1 cellular context compared by ENCODE assay signal in genomic region chr9:98040212-98040611, GRCh38.
TF ChIP-seq lines count a peak whose summit lies in the region.

No MANE protein-coding gene starts in this region.

TF ChIP-seq in GM12878, 131 proteins besides CTCF, POLR2A, EP300 and RAD21:
- TF ChIP-seq YY1 (IDR thresholded peaks at IDR 0.05; ENCODE audit: low read depth, low read length), result no peak
- no peak for TF ChIP-seq SMAD5 (IDR thresholded peaks at IDR 0.05; ENCODE audit: low read depth)
- TF ChIP-seq MLLT1 (IDR thresholded peaks at IDR 0.05), result no peak
- no peak for TF ChIP-seq ATF2 (IDR thresholded peaks at IDR 0.05; ENCODE audit: low read length)
- no peak for TF ChIP-seq ZZZ3 (IDR thresholded peaks at IDR 0.05; ENCODE audit: control insufficient read depth, insufficient read length, low read depth)
- TF ChIP-seq ZSCAN29 (IDR thresholded peaks at IDR 0.05), result no peak
- no peak for TF ChIP-seq CHD4 (IDR thresholded peaks at IDR 0.05)
- no peak for TF ChIP-seq RELA (IDR thresholded peaks at IDR 0.05; ENCODE audit: borderline replicate concordance, partially characterized antibody)
- no peak for TF ChIP-seq ATF7 (IDR thresholded peaks at IDR 0.05; ENCODE audit: low read depth)
- no peak for TF ChIP-seq KDM1A (IDR thresholded peaks at IDR 0.05; ENCODE audit: borderline replicate concordance)
- no peak for TF ChIP-seq CEBPZ (IDR thresholded peaks at IDR 0.05; ENCODE audit: low read depth, low read length)
- no peak for TF ChIP-seq MEF2B (IDR thresholded peaks at IDR 0.05; ENCODE audit: partially characterized antibody, poor library complexity, severe bottlenecking)
